33 cellular contexts compared by ENCODE assay signal in genomic region chr7:121275204-121275603, GRCh38. TPM values are rescaled to one million over a fixed set of nuclear protein-coding genes. Genes with fewer than 3 reads are reported as not detected.
DNase-seq lines count a peak whose midpoint lies in the region; ATAC-seq and FAIRE-seq lines count a peak whose summit lies in the region.
"Had no signal": no experiment of that assay in that cellular context is flagged by ENCODE, and none has a peak within 500 bp of the region (broad histone marks: within the 10 kb centered on the region; RNA-seq: fewer than 3 reads in every experiment).

No MANE protein-coding gene starts in this region.

- POLR2A ChIA-PET in activated CD4-positive, alpha-beta T cell treated with anti-CD3 and anti-CD28 coated beads, Interleukin-2, amount 10 ng/mL, durations not matched to agents 7 days and 5 days (lab: Charles Lee): no interaction called here

- no peaks in the 10 kb centered on the region for H3K36me3 Mint-ChIP-seq in activated CD4-positive, alpha-beta T cell treated with anti-CD3 and anti-CD28 coated beads, Interleukin-2, amount 10 ng/mL, durations not matched to agents 7 days and 5 days (ENCODE audit: low read depth)
- H3K36me3 Mint-ChIP-seq: activated naive CD4-positive, alpha-beta T cell treated with anti-CD3 and anti-CD28 coated beads, Interleukin-2, amount 10 ng/mL, durations not matched to agents 7 days and 5 days; CD8-positive, alpha-beta T cell had no signal

- peaks cover 10% of the 10 kb centered on the region for H3K4me1 Mint-ChIP-seq in activated CD4-positive, alpha-beta T cell treated with anti-CD3 and anti-CD28 coated beads, Interleukin-2, amount 10 ng/mL, durations not matched to agents 7 days and 5 days
- H3K4me1 Mint-ChIP-seq: activated naive CD4-positive, alpha-beta T cell treated with anti-CD3 and anti-CD28 coated beads, Interleukin-2, amount 10 ng/mL, durations not matched to agents 7 days and 5 days; central memory CD8-positive, alpha-beta T cell had no signal

- DNase-seq in COR-L47 (lab: John Stamatoyannopoulos, UW) (peak; percentile 62), GM19239 (ENCODE audit: insufficient read length, low spot score) (no peak), NCI-H146 treated with DMSO at 0.1 percent for 48 hours (lab: John Stamatoyannopoulos, UW; ENCODE audit: unreplicated experiment) (peak; percentile 58), NCI-H748 (lab: John Stamatoyannopoulos, UW; ENCODE audit: unreplicated experiment) (peak; percentile 93)
- DNase-seq in activated CD4-positive, alpha-beta T cell treated with anti-CD3 and anti-CD28 coated beads, Interleukin-2, amount 10 ng/mL, durations not matched to agents 7 days and 5 days: no peak
- DNase-seq: ACHN; activated CD4-positive, alpha-beta T cell treated with anti-CD3 and anti-CD28 coated beads for 4 hours; activated naive CD4-positive, alpha-beta T cell treated with anti-CD3 and anti-CD28 coated beads, Interleukin-2, amount 10 ng/mL, durations not matched to agents 7 days and 5 days; adrenal gland; CD8-positive, alpha-beta T cell; effector memory CD8-positive, alpha-beta T cell; HFFc6; hippocampal formation; KG1; MG63; NCI-H1436 treated with DMSO at 0.1 percent for 48 hours; nephron progenitor cell; Peyer's patch; stimulated activated naive B cell treated with anti-CD40 and anti-IgM and Interleukin-4, amounts not matched to agents 10 μg/mL and 1 μg/mL and 100 μg/mL, for 72 hours; substantia nigra had no signal

- no peak overlapping the region for H3K27ac Mint-ChIP-seq in activated CD4-positive, alpha-beta T cell treated with anti-CD3 and anti-CD28 coated beads, Interleukin-2, amount 10 ng/mL, durations not matched to agents 7 days and 5 days
- H3K27ac Mint-ChIP-seq: activated naive CD4-positive, alpha-beta T cell treated with anti-CD3 and anti-CD28 coated beads, Interleukin-2, amount 10 ng/mL, durations not matched to agents 7 days and 5 days; activated T-helper 17 cell treated with anti-CD3 and anti-CD28 coated beads, Interleukin-2, amount 50 U/mL, for 72 hours; B cell; CD8-positive, alpha-beta T cell; effector memory CD8-positive, alpha-beta T cell; GM23338; HFFc6; nephron progenitor cell; stimulated activated naive B cell treated with anti-CD40 and anti-IgM and Interleukin-4, amounts not matched to agents 10 μg/mL and 1 μg/mL and 100 μg/mL, for 72 hours; type B pancreatic cell had no signal

- no peak overlapping the region for H3K4me3 Mint-ChIP-seq in activated CD4-positive, alpha-beta T cell treated with anti-CD3 and anti-CD28 coated beads, Interleukin-2, amount 10 ng/mL, durations not matched to agents 7 days and 5 days
- H3K4me3 Mint-ChIP-seq: activated naive CD4-positive, alpha-beta T cell treated with anti-CD3 and anti-CD28 coated beads, Interleukin-2, amount 10 ng/mL, durations not matched to agents 7 days and 5 days; activated T-helper 17 cell treated with anti-CD3 and anti-CD28 coated beads, Interleukin-2, amount 50 U/mL, for 72 hours; B cell; CD8-positive, alpha-beta T cell; central memory CD8-positive, alpha-beta T cell; effector memory CD8-positive, alpha-beta T cell; GM23338; HFFc6; nephron progenitor cell; stimulated activated naive B cell treated with anti-CD40 and anti-IgM and Interleukin-4, amounts not matched to agents 10 μg/mL and 1 μg/mL and 100 μg/mL, for 72 hours; type B pancreatic cell had no signal

- H3K9me3 Mint-ChIP-seq in activated CD4-positive, alpha-beta T cell treated with anti-CD3 and anti-CD28 coated beads, Interleukin-2, amount 10 ng/mL, durations not matched to agents 7 days and 5 days: no peaks in the 10 kb centered on the region
- H3K9me3 Mint-ChIP-seq: activated naive CD4-positive, alpha-beta T cell treated with anti-CD3 and anti-CD28 coated beads, Interleukin-2, amount 10 ng/mL, durations not matched to agents 7 days and 5 days; activated T-helper 17 cell treated with anti-CD3 and anti-CD28 coated beads, Interleukin-2, amount 50 U/mL, for 72 hours; CD8-positive, alpha-beta T cell; central memory CD8-positive, alpha-beta T cell; effector memory CD8-positive, alpha-beta T cell; GM23338; HFFc6; nephron progenitor cell; type B pancreatic cell had no signal

- no peak for ATAC-seq in GM21576 (IDR thresholded peaks at IDR 0.05; ENCODE audit: unreplicated experiment)
- ATAC-seq in HG02759 (IDR thresholded peaks at IDR 0.05; ENCODE audit: unreplicated experiment): no peak
- no peak for ATAC-seq in HG02610 (IDR thresholded peaks at IDR 0.05; ENCODE audit: unreplicated experiment)
- ATAC-seq: activated T-helper 17 cell treated with anti-CD3 and anti-CD28 coated beads, Interleukin-2, amount 50 U/mL, for 72 hours; CD8-positive, alpha-beta T cell; effector memory CD8-positive, alpha-beta T cell; GM23338; stimulated activated naive B cell treated with anti-CD40 and anti-IgM and Interleukin-4, amounts not matched to agents 10 μg/mL and 1 μg/mL and 100 μg/mL, for 72 hours had no signal

- CTCF ChIA-PET in activated CD4-positive, alpha-beta T cell treated with anti-CD3 and anti-CD28 coated beads, Interleukin-2, amount 10 ng/mL, durations not matched to agents 7 days and 5 days (lab: Charles Lee): no interaction called here

- FAIRE-seq in GM19239 (lab: Jason Lieb, UNC): peak; percentile 80
- FAIRE-seq: HTR-8/SVneo had no signal

- peaks cover 6% of the 10 kb centered on the region for H3K27me3 Mint-ChIP-seq in activated CD4-positive, alpha-beta T cell treated with anti-CD3 and anti-CD28 coated beads, Interleukin-2, amount 10 ng/mL, durations not matched to agents 7 days and 5 days
- H3K27me3 Mint-ChIP-seq: activated naive CD4-positive, alpha-beta T cell treated with anti-CD3 and anti-CD28 coated beads, Interleukin-2, amount 10 ng/mL, durations not matched to agents 7 days and 5 days; B cell; stimulated activated naive B cell treated with anti-CD40 and anti-IgM and Interleukin-4, amounts not matched to agents 10 μg/mL and 1 μg/mL and 100 μg/mL, for 72 hours; type B pancreatic cell had no signal

RNA-seq across cellular contexts. Expression of gene WNT16, which starts 53.6 kb away (rescaled TPM):
- total RNA-seq in activated CD4-positive, alpha-beta T cell treated with anti-CD3 and anti-CD28 coated beads, Interleukin-2, amount 10 ng/mL, durations not matched to agents 7 days and 5 days: not detected
- total RNA-seq: activated T-helper 17 cell treated with anti-CD3 and anti-CD28 coated beads, Interleukin-2, amount 50 U/mL, for 72 hours; CD8-positive, alpha-beta T cell; epithelial cell of proximal tubule; G401; lung microvascular endothelial cell; NCI-H460; Peyer's patch had no signal

Comparison
In these comparisons a context has a peak if more than half of its experiments do, and no peak if none do; other contexts are left out.
1. DNase-seq: peak in COR-L47 (single experiment), NCI-H146 treated with DMSO at 0.1 percent for 48 hours (single experiment) and NCI-H748 (single experiment); none in GM19239 (single experiment) and activated CD4-positive, alpha-beta T cell treated with anti-CD3 and anti-CD28 coated beads, Interleukin-2, amount 10 ng/mL, durations not matched to agents 7 days and 5 days (single experiment).